In the genomic region with DNA sequence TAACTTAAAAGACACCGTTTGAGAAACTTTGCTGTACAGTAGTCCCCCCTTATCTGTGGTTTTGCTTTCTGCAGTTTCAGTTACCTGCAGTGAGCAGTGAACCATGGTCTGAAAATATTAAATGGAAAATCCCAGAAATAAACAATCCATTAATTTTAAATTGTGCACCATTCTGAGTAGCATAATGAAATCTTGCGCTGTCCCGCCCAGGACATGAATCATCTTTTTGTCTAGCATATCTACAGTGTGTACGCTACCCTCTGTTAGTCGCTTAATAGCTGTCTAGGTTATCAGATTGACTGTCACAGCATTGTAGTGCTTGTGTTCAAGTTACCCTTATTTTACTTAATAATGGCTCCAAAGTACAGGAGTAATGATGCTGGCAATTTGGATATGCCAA, we compare ENCODE assay signal across 12 cellular contexts. TPM values are rescaled to one million over a fixed set of nuclear protein-coding genes. Genes with fewer than 3 reads are reported as not detected.
DNase-seq lines count a peak whose midpoint lies in the region; ATAC-seq lines count a peak whose summit lies in the region.
"Had no signal": no experiment of that assay in that cellular context is flagged by ENCODE, and none has a peak within 500 bp of the region (broad histone marks: within the 10 kb centered on the region; RNA-seq: fewer than 3 reads in every experiment).

No MANE protein-coding gene starts in this region.

- H3K4me3 Mint-ChIP-seq in activated T-cell treated with anti-CD3 and anti-CD28 coated beads, Interleukin-2, amount 50 U/mL, for 72 hours = peak overlapping the region; percentile 89 to 99
- H3K4me3 Mint-ChIP-seq in T-helper 2 cell treated with Interferon-gamma antibody and Interleukin-4, amounts not matched to agents 5 μg/mL and 100 μg/mL, for 36 hours = peak overlapping the region; percentile 93
- peak overlapping the region; percentile 44 to 70 for H3K4me3 Mint-ChIP-seq in stimulated activated naive CD8-positive, alpha-beta T cell treated with anti-CD3 and anti-CD28 coated beads, Interleukin-15, amount 100 ng/mL, for 72 hours
- H3K4me3 Mint-ChIP-seq: WTC11 had no signal

- H3K4me1 Mint-ChIP-seq in activated T-cell treated with anti-CD3 and anti-CD28 coated beads, Interleukin-2, amount 50 U/mL, for 72 hours (ENCODE audit: low read depth) = peaks cover 98% of the 10 kb centered on the region
- peaks cover 73% of the 10 kb centered on the region for H3K4me1 Mint-ChIP-seq in T-helper 2 cell treated with Interferon-gamma antibody and Interleukin-4, amounts not matched to agents 5 μg/mL and 100 μg/mL, for 36 hours (ENCODE audit: low read depth)
- peaks cover 81% of the 10 kb centered on the region for H3K4me1 Mint-ChIP-seq in stimulated activated naive CD8-positive, alpha-beta T cell treated with anti-CD3 and anti-CD28 coated beads, Interleukin-15, amount 100 ng/mL, for 72 hours

- no peaks in the 10 kb centered on the region for H3K27me3 Mint-ChIP-seq in activated T-cell treated with anti-CD3 and anti-CD28 coated beads, Interleukin-2, amount 50 U/mL, for 72 hours (ENCODE audit: low read depth)
- H3K27me3 Mint-ChIP-seq in T-helper 2 cell treated with Interferon-gamma antibody and Interleukin-4, amounts not matched to agents 5 μg/mL and 100 μg/mL, for 36 hours (ENCODE audit: low read depth) = no peaks in the 10 kb centered on the region
- H3K27me3 Mint-ChIP-seq in stimulated activated naive CD8-positive, alpha-beta T cell treated with anti-CD3 and anti-CD28 coated beads, Interleukin-15, amount 100 ng/mL, for 72 hours = no peaks in the 10 kb centered on the region

- no peak for DNase-seq in activated T-cell treated with anti-CD3 and anti-CD28 coated beads, Interleukin-2, amount 50 U/mL, for 72 hours
- DNase-seq in activated T-cell treated with anti-CD3 and anti-CD28 coated beads for 4 hours (no peak), epithelial cell of prostate (ENCODE audit: low read depth, low spot score) (no peak), NCI-H510A treated with DMSO at 0.1 percent for 48 hours (lab: John Stamatoyannopoulos, UW) (no peak)
- no peak for DNase-seq in T-helper 2 cell treated with Interferon-gamma antibody and Interleukin-4, amounts not matched to agents 5 μg/mL and 100 μg/mL, for 36 hours (ENCODE audit: low spot score)
- no peak for DNase-seq in stimulated activated naive CD8-positive, alpha-beta T cell treated with anti-CD3 and anti-CD28 coated beads, Interleukin-15, amount 100 ng/mL, for 72 hours
- DNase-seq: central memory CD4-positive, alpha-beta T cell; heart left ventricle had no signal

- H3K27ac Mint-ChIP-seq in activated T-cell treated with anti-CD3 and anti-CD28 coated beads, Interleukin-2, amount 50 U/mL, for 72 hours = peak overlapping the region; percentile 99
- peak overlapping the region; percentile 32 for H3K27ac Mint-ChIP-seq in T-helper 2 cell treated with Interferon-gamma antibody and Interleukin-4, amounts not matched to agents 5 μg/mL and 100 μg/mL, for 36 hours
- H3K27ac Mint-ChIP-seq in stimulated activated naive CD8-positive, alpha-beta T cell treated with anti-CD3 and anti-CD28 coated beads, Interleukin-15, amount 100 ng/mL, for 72 hours = no peak overlapping the region

- H3K9me3 Mint-ChIP-seq in activated T-cell treated with anti-CD3 and anti-CD28 coated beads, Interleukin-2, amount 50 U/mL, for 72 hours = no peaks in the 10 kb centered on the region
- H3K9me3 Mint-ChIP-seq in T-helper 2 cell treated with Interferon-gamma antibody and Interleukin-4, amounts not matched to agents 5 μg/mL and 100 μg/mL, for 36 hours = no peaks in the 10 kb centered on the region
- H3K9me3 Mint-ChIP-seq in stimulated activated naive CD8-positive, alpha-beta T cell treated with anti-CD3 and anti-CD28 coated beads, Interleukin-15, amount 100 ng/mL, for 72 hours = no peaks in the 10 kb centered on the region
- H3K9me3 Mint-ChIP-seq: WTC11 had no signal

- H3K27ac ChIP-seq in epithelial cell of prostate = peak overlapping the region; percentile 95

- H3K36me3 Mint-ChIP-seq in activated T-cell treated with anti-CD3 and anti-CD28 coated beads, Interleukin-2, amount 50 U/mL, for 72 hours (ENCODE audit: insufficient read depth in 2 of 2) = peaks cover 28 to 50% of the 10 kb centered on the region in 2 donors
- H3K36me3 Mint-ChIP-seq in T-helper 2 cell treated with Interferon-gamma antibody and Interleukin-4, amounts not matched to agents 5 μg/mL and 100 μg/mL, for 36 hours (ENCODE audit: low read depth) = peaks cover 89% of the 10 kb centered on the region

- peak; percentile 57 to 66 for ATAC-seq in activated T-cell treated with anti-CD3 and anti-CD28 coated beads, Interleukin-2, amount 50 U/mL, for 72 hours (replicated peaks in 1 of 2)
- peak; percentile 62 for ATAC-seq in stimulated activated naive CD8-positive, alpha-beta T cell treated with anti-CD3 and anti-CD28 coated beads, Interleukin-15, amount 100 ng/mL, for 72 hours
- ATAC-seq in HG02798 (IDR thresholded peaks at IDR 0.05; ENCODE audit: poor library complexity, unreplicated experiment) (no peak), GM21390 (IDR thresholded peaks at IDR 0.05; ENCODE audit: unreplicated experiment) (no peak)
- ATAC-seq: WTC11 had no signal

RNA-seq across cellular contexts. Expression of gene ARPC2, which starts 6.1 kb away (rescaled TPM):
- total RNA-seq in activated T-cell treated with anti-CD3 and anti-CD28 coated beads, Interleukin-2, amount 50 U/mL, for 72 hours = 100 to 1,000 TPM; 517 to 533 TPM

RNA-seq across cellular contexts. Expression of gene GPBAR1, which starts 37.8 kb away (rescaled TPM):
- total RNA-seq in activated T-cell treated with anti-CD3 and anti-CD28 coated beads, Interleukin-2, amount 50 U/mL, for 72 hours = 1 to 10 TPM in 1 of 2 donors, under 1 TPM in 1; 0.76 to 1.4 TPM

RNA-seq across cellular contexts. Expression of gene AAMP, which starts 46.9 kb away (rescaled TPM):
- total RNA-seq in activated T-cell treated with anti-CD3 and anti-CD28 coated beads, Interleukin-2, amount 50 U/mL, for 72 hours = 10 to 100 TPM; 51.7 to 63.0 TPM

RNA-seq across cellular contexts. Expression of gene PNKD, which starts 47.3 kb away (rescaled TPM):
- 10 to 100 TPM; 14.7 to 17.7 TPM for total RNA-seq in activated T-cell treated with anti-CD3 and anti-CD28 coated beads, Interleukin-2, amount 50 U/mL, for 72 hours

RNA-seq across cellular contexts. Expression of gene CXCR1, which starts 56.3 kb away (rescaled TPM):
- total RNA-seq in activated T-cell treated with anti-CD3 and anti-CD28 coated beads, Interleukin-2, amount 50 U/mL, for 72 hours = not detected
- total RNA-seq: ureter, WTC11 had no signal

Comparison
In these comparisons a context has a peak if more than half of its experiments do, and no peak if none do; other contexts are left out.
1. ATAC-seq: peak in activated T-cell treated with anti-CD3 and anti-CD28 coated beads, Interleukin-2, amount 50 U/mL, for 72 hours (2 of 2) and stimulated activated naive CD8-positive, alpha-beta T cell treated with anti-CD3 and anti-CD28 coated beads, Interleukin-15, amount 100 ng/mL, for 72 hours (single experiment); none in HG02798 (single experiment) and GM21390 (single experiment).
2. H3K27ac Mint-ChIP-seq: peak in activated T-cell treated with anti-CD3 and anti-CD28 coated beads, Interleukin-2, amount 50 U/mL, for 72 hours (single experiment) and T-helper 2 cell treated with Interferon-gamma antibody and Interleukin-4, amounts not matched to agents 5 μg/mL and 100 μg/mL, for 36 hours (single experiment); none in stimulated activated naive CD8-positive, alpha-beta T cell treated with anti-CD3 and anti-CD28 coated beads, Interleukin-15, amount 100 ng/mL, for 72 hours (0 of 2).
3. Peak in every context shown above with its lines, with median percentiles within 50 percentile points of each other: H3K4me3 Mint-ChIP-seq.